1 cellular context compared by ENCODE assay signal in the genomic region with DNA sequence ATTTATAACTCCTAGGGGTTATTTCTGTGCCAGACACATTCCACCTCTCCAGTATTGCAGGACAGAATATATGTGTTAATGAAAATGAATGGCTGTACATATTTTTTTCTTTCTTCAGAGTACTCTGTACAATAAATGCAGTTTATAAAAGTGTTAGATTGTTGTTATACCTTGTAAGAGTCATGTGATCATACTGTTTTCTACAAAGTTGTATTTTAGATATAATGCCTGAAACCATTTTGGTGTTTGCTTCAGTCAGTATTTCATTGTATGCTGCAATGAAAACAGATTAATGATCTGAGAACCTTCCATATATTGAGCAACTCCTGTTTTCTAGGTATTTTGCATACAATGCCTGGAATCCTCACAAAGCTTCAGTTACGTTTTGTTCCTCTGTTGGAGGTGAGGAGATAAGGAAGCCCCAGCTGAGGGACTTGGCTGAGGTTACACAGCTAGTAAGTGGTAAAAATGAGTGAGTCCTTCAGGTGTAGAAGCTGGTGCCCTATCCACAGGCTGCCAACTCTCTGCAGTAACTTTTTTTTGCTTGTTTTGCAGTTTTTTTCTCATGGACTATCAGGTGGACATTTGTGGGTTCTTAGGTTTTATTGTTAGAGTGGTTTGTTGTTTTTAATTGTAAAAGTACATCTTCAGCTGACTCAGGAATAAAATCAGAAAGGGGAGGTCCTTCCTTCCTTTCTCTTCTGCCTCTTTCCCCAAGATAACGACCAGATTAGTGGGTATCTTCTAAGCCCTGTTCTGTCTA.
TF ChIP-seq lines count a peak whose summit lies in the region.

No MANE protein-coding gene starts in this region.

TF ChIP-seq in IMR-90, 13 proteins besides CTCF, POLR2A, EP300 and RAD21:
- TF ChIP-seq MXI1 (IDR thresholded peaks at IDR 0.05; ENCODE audit: borderline replicate concordance, low read depth, low read length), result no peak
- 0 out of 2 replicates have a peak, but pooled peaks have one; percentile 3 for TF ChIP-seq MAFK (IDR thresholded peaks at IDR 0.05; ENCODE audit: low read depth, low read length)
- no peak for TF ChIP-seq NFE2L2 (IDR thresholded peaks at IDR 0.05; ENCODE audit: low read depth, low read length)
